Comparison of ENCODE assay signal across 25 cellular contexts in genomic region chr6:163844352-163844751, GRCh38.
A peak's percentile ranks its signal among the peaks of the same experiment; 100 is the strongest.
DNase-seq lines count a peak whose midpoint lies in the region; ATAC-seq and TF ChIP-seq lines count a peak whose summit lies in the region.
"Had no signal": no experiment of that assay in that cellular context is flagged by ENCODE, and none has a peak within 500 bp of the region (broad histone marks: within the 10 kb centered on the region; RNA-seq: fewer than 3 reads in every experiment).

No MANE protein-coding gene starts in this region.

- ATAC-seq in Right ventricle myocardium superior (ENCODE audit: poor library complexity) (peak; percentile 81), heart right ventricle (peak in 5 of 8 donors; percentile 46 to 82 (median 67)), aorta (ENCODE audit: low FRiP score) (no peak)
- ATAC-seq: GM12878 had no signal

- H3K9me3 ChIP-seq in right atrium auricular region (peaks cover 0 to 5% of the 10 kb centered on the region in 2 donors), heart right ventricle (peaks cover 0 to 10% (median 0%) of the 10 kb centered on the region in 11 donors), aorta (ENCODE audit: control insufficient read depth, low read length) (no peaks in the 10 kb centered on the region)
- H3K9me3 ChIP-seq: BE2C had no signal

- H3K36me3 Mint-ChIP-seq in brain = peaks cover 31% of the 10 kb centered on the region
- H3K36me3 Mint-ChIP-seq in neural crest cell (ENCODE audit: low read depth) = peaks cover 11% of the 10 kb centered on the region
- peaks cover 3% of the 10 kb centered on the region for H3K36me3 Mint-ChIP-seq in activated naive CD8-positive, alpha-beta T cell treated with anti-CD3 and anti-CD28 coated beads for 36 hours
- H3K36me3 Mint-ChIP-seq: CD14-positive monocyte; CD4-positive, alpha-beta memory T cell; CD4-positive, CD25-positive, alpha-beta regulatory T cell had no signal

- 32 to 51% methylated on average over 7 of the region's 7 CpGs for WGBS in heart right ventricle, 2 donors
- 85% methylated on average over 7 of the region's 7 CpGs for WGBS in aorta, 2 donors

- H3K27ac ChIP-seq in right atrium auricular region = peak overlapping the region in 1 of 2 donors; percentile 44
- peak overlapping the region in 2 of 10 donors; percentile 18 to 54 for H3K27ac ChIP-seq in heart right ventricle
- H3K27ac ChIP-seq in aorta (ENCODE audit: low read depth in 1 of 2, low read length in 2 of 2) = no peak overlapping the region
- H3K27ac ChIP-seq: BLaER1 had no signal

- H3K4me3 Mint-ChIP-seq in brain (no peak overlapping the region), neural crest cell (no peak overlapping the region)
- no peak overlapping the region for H3K4me3 Mint-ChIP-seq in activated naive CD8-positive, alpha-beta T cell treated with anti-CD3 and anti-CD28 coated beads for 36 hours
- H3K4me3 Mint-ChIP-seq: CD14-positive monocyte; CD4-positive, alpha-beta memory T cell; CD4-positive, CD25-positive, alpha-beta regulatory T cell; CD8-positive, alpha-beta memory T cell had no signal

- TF ChIP-seq CTCF in right atrium auricular region (IDR thresholded peaks at IDR 0.05) (no peak), brain (conservative IDR thresholded peaks at IDR 0.05) (no peak), heart right ventricle (IDR thresholded peaks at IDR 0.05) (no peak), neural crest cell (conservative IDR thresholded peaks at IDR 0.05) (no peak)

- intact Hi-C loops in Right ventricle myocardium superior (cut with DNase I) = loop anchor here (10.0 kb wide), 1 partner anchor 110 kb away; no protein-coding TSS in a partner anchor
- intact Hi-C loops in heart right ventricle (cut with DNase I) = no loop called here
- intact Hi-C loops in aorta (cut with DNase I) = no loop called here

- H3K9me3 Mint-ChIP-seq in brain (peaks cover 26 to 37% (median 36%) of the 10 kb centered on the region in 5 experiments), neural crest cell (peaks cover 21% of the 10 kb centered on the region)
- H3K9me3 Mint-ChIP-seq in activated naive CD8-positive, alpha-beta T cell treated with anti-CD3 and anti-CD28 coated beads for 36 hours = peaks cover 8% of the 10 kb centered on the region

- DNase-seq in Right ventricle myocardium superior = no peak
- DNase-seq in right atrium auricular region (ENCODE audit: low spot score) = no peak
- DNase-seq in heart right ventricle = no peak
- DNase-seq in neural crest cell (ENCODE audit: low read depth, low spot score) = no peak
- DNase-seq in aorta = no peak
- no peak for DNase-seq in activated naive CD8-positive, alpha-beta T cell treated with anti-CD3 and anti-CD28 coated beads for 36 hours
- DNase-seq: 8988T; ACHN; BE2C; C1 segment of cervical spinal cord; CD4-positive, alpha-beta memory T cell; CD4-positive, CD25-positive, alpha-beta regulatory T cell; CD8-positive, alpha-beta memory T cell; COR-L47; DMS 273 treated with DMSO at 0.1 percent for 48 hours; DMS153; DMS53; DMS79; DND-41; EL; GDM1 had no signal

- H3K36me3 ChIP-seq in right atrium auricular region (no peaks in the 10 kb centered on the region), heart right ventricle (no peaks in the 10 kb centered on the region), aorta (ENCODE audit: control insufficient read depth in 1 of 2, insufficient read depth in 2 of 2, low read length in 1 of 2) (no peaks in the 10 kb centered on the region)
- H3K36me3 ChIP-seq: BE2C, BLaER1 had no signal

- H3K27me3 Mint-ChIP-seq in brain (peaks cover 5% of the 10 kb centered on the region), neural crest cell (ENCODE audit: low read depth) (no peaks in the 10 kb centered on the region)
- H3K27me3 Mint-ChIP-seq in activated naive CD8-positive, alpha-beta T cell treated with anti-CD3 and anti-CD28 coated beads for 36 hours = peaks cover 8% of the 10 kb centered on the region
- H3K27me3 Mint-ChIP-seq: CD4-positive, alpha-beta memory T cell; CD4-positive, CD25-positive, alpha-beta regulatory T cell had no signal

- H3K27me3 ChIP-seq in right atrium auricular region (no peaks in the 10 kb centered on the region), heart right ventricle (no peaks in the 10 kb centered on the region), aorta (ENCODE audit: control insufficient read depth in 1 of 2, insufficient read depth in 2 of 2, low read length in 1 of 2) (no peaks in the 10 kb centered on the region)
- H3K27me3 ChIP-seq: BE2C, BLaER1 had no signal

- no peaks in the 10 kb centered on the region for H3K4me1 ChIP-seq in right atrium auricular region
- H3K4me1 ChIP-seq in heart right ventricle = peaks cover 0 to 15% (median 0%) of the 10 kb centered on the region in 9 donors
- H3K4me1 ChIP-seq in aorta (ENCODE audit: control insufficient read depth in 1 of 2, insufficient read depth in 2 of 2, low read length in 2 of 2) = no peaks in the 10 kb centered on the region
- H3K4me1 ChIP-seq: BE2C, BLaER1 had no signal

- H3K4me1 Mint-ChIP-seq in brain (peaks cover 32% of the 10 kb centered on the region), neural crest cell (peaks cover 17% of the 10 kb centered on the region)
- H3K4me1 Mint-ChIP-seq in activated naive CD8-positive, alpha-beta T cell treated with anti-CD3 and anti-CD28 coated beads for 36 hours = no peaks in the 10 kb centered on the region
- H3K4me1 Mint-ChIP-seq: CD14-positive monocyte; CD4-positive, alpha-beta memory T cell; CD4-positive, CD25-positive, alpha-beta regulatory T cell; CD8-positive, alpha-beta memory T cell had no signal

- H3K4me3 ChIP-seq in right atrium auricular region (no peak overlapping the region), heart right ventricle (no peak overlapping the region), aorta (ENCODE audit: low read length in 2 of 2) (no peak overlapping the region)
- H3K4me3 ChIP-seq: BLaER1, GM12878 had no signal

- H3K27ac Mint-ChIP-seq in brain (peak overlapping the region in 3 of 5 experiments; percentile 29 to 82 (median 52)), neural crest cell (ENCODE audit: unreplicated experiment) (peak overlapping the region; percentile 27)
- H3K27ac Mint-ChIP-seq in activated naive CD8-positive, alpha-beta T cell treated with anti-CD3 and anti-CD28 coated beads for 36 hours = no peak overlapping the region
- H3K27ac Mint-ChIP-seq: CD14-positive monocyte; CD4-positive, alpha-beta memory T cell; CD4-positive, CD25-positive, alpha-beta regulatory T cell; CD8-positive, alpha-beta memory T cell had no signal
